ENCODE assay signal across 1 cellular context in genomic region chrX:123731258-123731986, GRCh38.
TF ChIP-seq lines count a peak whose summit lies in the region.

No MANE protein-coding gene starts in this region.

TF ChIP-seq in K562, 482 proteins besides CTCF, POLR2A, EP300 and RAD21 (continued from another document and continues in another):
- peak; percentile 55 for TF ChIP-seq VEZF1 (CRISPR knock-in tag; IDR thresholded peaks at IDR 0.05)
- TF ChIP-seq TEAD4 (IDR thresholded peaks at IDR 0.05; ENCODE audit: low read length): peak; percentile 33
- TF ChIP-seq TEAD4 (CRISPR knock-in tag; IDR thresholded peaks at IDR 0.05; ENCODE audit: borderline replicate concordance): no peak
- TF ChIP-seq ARID1B (IDR thresholded peaks at IDR 0.05): 0 out of 2 replicates have a peak, but pooled peaks have one; percentile 28
- TF ChIP-seq SMAD4 (CRISPR knock-in tag; conservative IDR thresholded peaks at IDR 0.05): 0 out of 2 replicates have a peak, but pooled peaks have one; percentile 15
- TF ChIP-seq HMBOX1 (IDR thresholded peaks at IDR 0.05): peak; percentile 49; the same call in 1 of the 2 replicates
- no peak for TF ChIP-seq FOXJ2 (tag; IDR thresholded peaks at IDR 0.05)
- no peak for TF ChIP-seq KAT8 (IDR thresholded peaks at IDR 0.05; ENCODE audit: low read depth)
- TF ChIP-seq DPF2 (IDR thresholded peaks at IDR 0.05): peak; percentile 38; the same call in 1 of the 2 replicates
- TF ChIP-seq MGA (IDR thresholded peaks at IDR 0.05): peak; percentile 80
- TF ChIP-seq ZNF197 (CRISPR knock-in tag; IDR thresholded peaks at IDR 0.05; ENCODE audit: low read depth): no peak
- peak; percentile 59 for TF ChIP-seq BRD9 (IDR thresholded peaks at IDR 0.05; ENCODE audit: low read depth, partially characterized antibody)
- peak; percentile 87 for TF ChIP-seq EGR1 (conservative IDR thresholded peaks at IDR 0.05)
- 0 out of 2 replicates have a peak, but pooled peaks have one; percentile 19 for TF ChIP-seq NFRKB (IDR thresholded peaks at IDR 0.05; ENCODE audit: low read depth)
- TF ChIP-seq ARID3A (IDR thresholded peaks at IDR 0.05; ENCODE audit: borderline replicate concordance, low read depth, low read length): peak; percentile 34; the same call in 1 of the 2 replicates
- no peak for TF ChIP-seq RREB1 (CRISPR knock-in tag; IDR thresholded peaks at IDR 0.05)
- peak; percentile 13; the same call in 1 of the 2 replicates for TF ChIP-seq PKNOX1 (IDR thresholded peaks at IDR 0.05)
- TF ChIP-seq MNT (conservative IDR thresholded peaks at IDR 0.05): peak; percentile 35 to 68; a peak in 2 of 4 replicates
- peak; percentile 13; the same call in 1 of the 2 replicates for TF ChIP-seq POLR2H (tag; IDR thresholded peaks at IDR 0.05; ENCODE audit: low read depth)
- TF ChIP-seq ZNF589 (CRISPR knock-in tag; IDR thresholded peaks at IDR 0.05; ENCODE audit: low read depth): no peak
- no peak for TF ChIP-seq ATF2 (CRISPR knock-in tag; IDR thresholded peaks at IDR 0.05)
- 0 out of 3 replicates have a peak, but pooled peaks of 1 of the 2 experiments have one; percentile 30 for TF ChIP-seq CBX3 (IDR thresholded peaks at IDR 0.05; ENCODE audit: borderline replicate concordance in 1 of 2, low read length in 2 of 2)
- TF ChIP-seq ZNF695 (CRISPR knock-in tag; IDR thresholded peaks at IDR 0.05): no peak
- TF ChIP-seq CXXC5 (CRISPR knock-in tag; IDR thresholded peaks at IDR 0.05): peak; percentile 43; the same call in 1 of the 2 replicates
- TF ChIP-seq ZNF668 (CRISPR knock-in tag; IDR thresholded peaks at IDR 0.05): no peak
- TF ChIP-seq GATAD2B (IDR thresholded peaks at IDR 0.05; ENCODE audit: borderline replicate concordance): 0 out of 2 replicates have a peak, but pooled peaks have one; percentile 36
